In genomic region chrX:54223581-54223980, GRCh38 we compare ENCODE assay signal across 15 cellular contexts. TPM values are rescaled to one million over a fixed set of nuclear protein-coding genes. Genes with fewer than 3 reads are reported as not detected.
DNase-seq lines count a peak whose midpoint lies in the region; ATAC-seq and TF ChIP-seq lines count a peak whose summit lies in the region.
"Had no signal": no experiment of that assay in that cellular context is flagged by ENCODE, and none has a peak within 500 bp of the region (broad histone marks: within the 10 kb centered on the region; RNA-seq: fewer than 3 reads in every experiment).

No MANE protein-coding gene starts in this region.

- POLR2A ChIA-PET in A673 (lab: Charles Lee; ENCODE audit: low non-redundant PET) (no interaction called here), HEK293 (lab: Yijun Ruan, JAX) (no interaction called here)
- POLR2A ChIA-PET in activated CD8-positive, alpha-beta T cell treated with anti-CD3 and anti-CD28 coated beads, Interleukin-2, amount 10 ng/mL, durations not matched to agents 7 days and 5 days (lab: Charles Lee), result no interaction called here

- DNase-seq in A673 (ENCODE audit: low spot score), result peak; percentile 2
- peak; percentile 2 to 14 for DNase-seq in SJCRH30
- peak; percentile 36 for DNase-seq in mesendoderm
- no peak for DNase-seq in mesenchymal stem cell
- no peak for DNase-seq in activated CD8-positive, alpha-beta T cell treated with anti-CD3 and anti-CD28 coated beads, Interleukin-2, amount 10 ng/mL, durations not matched to agents 7 days and 5 days
- no peak for DNase-seq in stimulated activated CD4-positive, alpha-beta T cell treated with anti-CD3 and anti-CD28 coated beads, Interleukin-4, amount 100 ng/mL, for 24 hours
- no peak for DNase-seq in DMS 273 treated with DMSO at 0.1 percent for 48 hours (lab: John Stamatoyannopoulos, UW)
- DNase-seq: AML-193; CD8-positive, alpha-beta memory T cell; GM23248 had no signal

- H4K91ac ChIP-seq in mesenchymal stem cell (ENCODE audit: low read length), result no peak overlapping the region

- TF ChIP-seq CTCF in A673 (conservative IDR thresholded peaks at IDR 0.05; ENCODE audit: low read depth, low read length) (no peak), HEK293 (tag by site-specific recombination; IDR thresholded peaks at IDR 0.05) (no peak)

- H3K27ac ChIP-seq in A673 (ENCODE audit: low read depth, low read length, poor library complexity, severe bottlenecking) (no peak overlapping the region), HEK293 (ENCODE audit: extremely low read depth, low read depth, low read length) (no peak overlapping the region), SJCRH30 (no peak overlapping the region), mesendoderm (ENCODE audit: low read depth, low read length) (no peak overlapping the region), mesenchymal stem cell (ENCODE audit: low read length, poor library complexity, severe bottlenecking) (no peak overlapping the region)
- H3K27ac ChIP-seq: 22Rv1, BLaER1, GM23248 had no signal

- no peaks in the 10 kb centered on the region for H3K4me1 Mint-ChIP-seq in activated CD8-positive, alpha-beta T cell treated with anti-CD3 and anti-CD28 coated beads, Interleukin-2, amount 10 ng/mL, durations not matched to agents 7 days and 5 days (ENCODE audit: low read depth)
- H3K4me1 Mint-ChIP-seq: CD8-positive, alpha-beta memory T cell had no signal

- CTCF ChIA-PET in A673 (lab: Charles Lee), result no interaction called here
- CTCF ChIA-PET in HEK293 (lab: Yijun Ruan, JAX), result interaction anchor here (0.6 kb wide), 1 partner anchor 67 kb away, joined by 3 read pairs; no protein-coding TSS in a partner anchor
- CTCF ChIA-PET in activated CD8-positive, alpha-beta T cell treated with anti-CD3 and anti-CD28 coated beads, Interleukin-2, amount 10 ng/mL, durations not matched to agents 7 days and 5 days (lab: Charles Lee), result no interaction called here

- H3K14ac ChIP-seq in mesenchymal stem cell (ENCODE audit: low read length in 2 of 2), result no peak overlapping the region

- intact Hi-C loops in A673 (cut with micrococcal nuclease; ENCODE audit: unreplicated experiment), result no loop called here

- H2BK12ac ChIP-seq in mesenchymal stem cell (ENCODE audit: low read length in 2 of 2), result no peak overlapping the region

- no peak overlapping the region for H2BK5ac ChIP-seq in mesendoderm (ENCODE audit: low read length)
- no peak overlapping the region for H2BK5ac ChIP-seq in mesenchymal stem cell (ENCODE audit: low read depth, low read length, poor library complexity, severe bottlenecking)

- no peak overlapping the region for H3K56ac ChIP-seq in mesendoderm (ENCODE audit: low read length)

- H3K27ac Mint-ChIP-seq in activated CD8-positive, alpha-beta T cell treated with anti-CD3 and anti-CD28 coated beads, Interleukin-2, amount 10 ng/mL, durations not matched to agents 7 days and 5 days, result no peak overlapping the region

- no peaks in the 10 kb centered on the region for H3K36me3 ChIP-seq in A673 (ENCODE audit: insufficient read depth, low read length, poor library complexity, severe bottlenecking)
- H3K36me3 ChIP-seq in HEK293 (ENCODE audit: control insufficient read depth in 2 of 2, insufficient read depth in 1 of 2, low read length in 2 of 2), result no peaks in the 10 kb centered on the region; a peak in 1 of 3 replicates
- H3K36me3 ChIP-seq in SJCRH30, result no peaks in the 10 kb centered on the region
- H3K36me3 ChIP-seq in mesendoderm (ENCODE audit: control insufficient read depth, insufficient read depth, low read length), result no peaks in the 10 kb centered on the region
- no peaks in the 10 kb centered on the region for H3K36me3 ChIP-seq in mesenchymal stem cell (ENCODE audit: control insufficient read depth in 1 of 2, insufficient read depth in 2 of 2, low read depth in 1 of 2, low read length in 2 of 2)
- H3K36me3 ChIP-seq: BLaER1 had no signal

- no peak overlapping the region for H2AFZ ChIP-seq in mesenchymal stem cell (ENCODE audit: low read depth, low read length)
- H2AFZ ChIP-seq: GM23248 had no signal

- H3K27me3 Mint-ChIP-seq in activated CD8-positive, alpha-beta T cell treated with anti-CD3 and anti-CD28 coated beads, Interleukin-2, amount 10 ng/mL, durations not matched to agents 7 days and 5 days (ENCODE audit: low read depth), result no peaks in the 10 kb centered on the region

- H4K8ac ChIP-seq in mesendoderm (ENCODE audit: low read depth, low read length) (no peak overlapping the region), mesenchymal stem cell (ENCODE audit: low read length) (no peak overlapping the region)

- H3K27me3 ChIP-seq in A673 (replicated peaks; ENCODE audit: insufficient read depth, low read depth, low read length, poor library complexity) (no peaks in the 10 kb centered on the region), SJCRH30 (no peaks in the 10 kb centered on the region), mesendoderm (ENCODE audit: insufficient read depth, low read length, poor library complexity) (no peaks in the 10 kb centered on the region), mesenchymal stem cell (ENCODE audit: control insufficient read depth in 1 of 2, insufficient read depth in 1 of 2, low read length in 2 of 2) (no peaks in the 10 kb centered on the region)

- H2AK5ac ChIP-seq in mesendoderm (ENCODE audit: low read length) (no peak overlapping the region), mesenchymal stem cell (ENCODE audit: low read length, severe bottlenecking) (no peak overlapping the region)

- H3K23ac ChIP-seq in mesendoderm (ENCODE audit: low read length) (no peak overlapping the region), mesenchymal stem cell (ENCODE audit: low read length in 2 of 2) (no peak overlapping the region)

- H3K4me1 ChIP-seq in A673 (ENCODE audit: insufficient read depth, low read length, poor library complexity, severe bottlenecking) (no peaks in the 10 kb centered on the region), HEK293 (ENCODE audit: control insufficient read depth, insufficient read depth, low read length) (no peaks in the 10 kb centered on the region), SJCRH30 (no peaks in the 10 kb centered on the region), mesendoderm (ENCODE audit: control insufficient read depth, low read depth, low read length) (no peaks in the 10 kb centered on the region), mesenchymal stem cell (ENCODE audit: control insufficient read depth, insufficient read depth, low read depth, low read length) (no peaks in the 10 kb centered on the region)
- H3K4me1 ChIP-seq: BLaER1 had no signal

- H3K9ac ChIP-seq in mesendoderm (ENCODE audit: low read length) (no peak overlapping the region), mesenchymal stem cell (ENCODE audit: low read length) (no peak overlapping the region)
- H3K9ac ChIP-seq: BLaER1, GM23248 had no signal

- H3K79me1 ChIP-seq in mesendoderm (ENCODE audit: low read length), result no peaks in the 10 kb centered on the region
- H3K79me1 ChIP-seq in mesenchymal stem cell (replicated peaks; ENCODE audit: low read length, poor library complexity, severe bottlenecking), result no peaks in the 10 kb centered on the region

- H3K4ac ChIP-seq in mesendoderm (ENCODE audit: low read depth, low read length) (no peak overlapping the region), mesenchymal stem cell (ENCODE audit: low read depth in 1 of 2, low read length in 2 of 2) (no peak overlapping the region)

- WGBS in mesendoderm (ENCODE audit: extremely low coverage, insufficient coverage, low lambda C conversion rate), result no CpG with 5 or more reads among the region's 2 CpGs
- WGBS in mesenchymal stem cell, result 92% methylated on average over 2 of the region's 2 CpGs

- no peak overlapping the region for H2BK120ac ChIP-seq in mesendoderm (ENCODE audit: low read depth, low read length)
- no peak overlapping the region for H2BK120ac ChIP-seq in mesenchymal stem cell (ENCODE audit: low read depth, low read length)

- no TSS peak for BruUV-seq in A673 (replicated peaks; lab: Mats Ljungman, UMichigan)

- H3K18ac ChIP-seq in mesendoderm (ENCODE audit: low read length), result no peak overlapping the region
- no peak overlapping the region for H3K18ac ChIP-seq in mesenchymal stem cell (ENCODE audit: low read depth in 1 of 2, low read length in 2 of 2)

- H3K4me3 ChIP-seq in A673 (ENCODE audit: low read depth, low read length, poor library complexity, severe bottlenecking), result no peak overlapping the region
- no peak overlapping the region for H3K4me3 ChIP-seq in HEK293 (ENCODE audit: low read depth, low read length)
- no peak overlapping the region for H3K4me3 ChIP-seq in SJCRH30
- no peak overlapping the region for H3K4me3 ChIP-seq in mesendoderm (ENCODE audit: low read length)
- H3K4me3 ChIP-seq in mesenchymal stem cell (ENCODE audit: insufficient read depth in 1 of 2, low read depth in 1 of 2, low read length in 2 of 2), result no peak overlapping the region
- H3K4me3 ChIP-seq: BLaER1, GM12878, GM23248 had no signal

- no peak overlapping the region for H4K5ac ChIP-seq in mesendoderm (ENCODE audit: low read length)

- H3K79me2 ChIP-seq in mesendoderm (ENCODE audit: control insufficient read depth, insufficient read depth, low read length), result no peaks in the 10 kb centered on the region

- H3K36me3 Mint-ChIP-seq in activated CD8-positive, alpha-beta T cell treated with anti-CD3 and anti-CD28 coated beads, Interleukin-2, amount 10 ng/mL, durations not matched to agents 7 days and 5 days (ENCODE audit: low read depth), result no peaks in the 10 kb centered on the region
- H3K36me3 Mint-ChIP-seq: CD8-positive, alpha-beta memory T cell had no signal

- no peak overlapping the region for H3K4me3 Mint-ChIP-seq in activated CD8-positive, alpha-beta T cell treated with anti-CD3 and anti-CD28 coated beads, Interleukin-2, amount 10 ng/mL, durations not matched to agents 7 days and 5 days
- H3K4me3 Mint-ChIP-seq: CD8-positive, alpha-beta memory T cell had no signal

- ATAC-seq in activated CD8-positive, alpha-beta T cell treated with anti-CD3 and anti-CD28 coated beads, Interleukin-2, amount 10 ng/mL, durations not matched to agents 7 days and 5 days, result no peak
- ATAC-seq: GM12878, HepG2 had no signal

- no peak overlapping the region for H2BK15ac ChIP-seq in mesendoderm (replicated peaks; ENCODE audit: low read depth)
- no peak overlapping the region for H2BK15ac ChIP-seq in mesenchymal stem cell (ENCODE audit: low read depth, poor library complexity, severe bottlenecking)

- H3K4me2 ChIP-seq in mesendoderm (ENCODE audit: low read length) (no peak overlapping the region), mesenchymal stem cell (ENCODE audit: low read length, poor library complexity, severe bottlenecking) (no peak overlapping the region)
- H3K4me2 ChIP-seq: BLaER1 had no signal

- H3K9me3 ChIP-seq in A673 (ENCODE audit: low read depth, low read length, poor library complexity, severe bottlenecking), result no peaks in the 10 kb centered on the region
- no peaks in the 10 kb centered on the region for H3K9me3 ChIP-seq in HEK293 (ENCODE audit: control insufficient read depth, insufficient read depth, low read depth, low read length)
- no peaks in the 10 kb centered on the region for H3K9me3 ChIP-seq in SJCRH30 (replicated peaks)
- H3K9me3 ChIP-seq in mesenchymal stem cell (ENCODE audit: control insufficient read depth, low read length), result no peaks in the 10 kb centered on the region
- H3K9me3 ChIP-seq: BLaER1 had no signal

- H3K9me3 Mint-ChIP-seq in activated CD8-positive, alpha-beta T cell treated with anti-CD3 and anti-CD28 coated beads, Interleukin-2, amount 10 ng/mL, durations not matched to agents 7 days and 5 days (ENCODE audit: insufficient read depth), result no peaks in the 10 kb centered on the region
- H3K9me3 Mint-ChIP-seq: CD8-positive, alpha-beta memory T cell had no signal

RNA-seq across cellular contexts. Expression of gene FAM120C, which starts 40.5 kb away (rescaled TPM):
- 17.4 and 21.8 TPM in 2 replicates for total RNA-seq in A673 (2021)
- 4.2 and 4.6 TPM in 2 replicates for total RNA-seq in SJCRH30 (2014; rRNA removed; shearing (Covaris generic))
- polyA plus RNA-seq in mesendoderm (2013, experiment 1 of 2), result 4.2 TPM
- 3.9 TPM for polyA plus RNA-seq in mesendoderm (2013, experiment 2 of 2)
- 2.6 TPM for polyA plus RNA-seq in mesenchymal stem cell (2013, experiment 1 of 2)
- polyA plus RNA-seq in mesenchymal stem cell (2013, experiment 2 of 2), result 2.7 TPM
- 10 to 100 TPM; 10.1 to 10.3 TPM for total RNA-seq in activated CD8-positive, alpha-beta T cell treated with anti-CD3 and anti-CD28 coated beads, Interleukin-2, amount 10 ng/mL, durations not matched to agents 7 days and 5 days

Comparison
In these comparisons a context has a peak if more than half of its experiments do, and no peak if none do; other contexts are left out.
1. DNase-seq: peak in A673 (single experiment), SJCRH30 (2 of 2) and mesendoderm (single experiment); none in mesenchymal stem cell (single experiment), activated CD8-positive, alpha-beta T cell treated with anti-CD3 and anti-CD28 coated beads, Interleukin-2, amount 10 ng/mL, durations not matched to agents 7 days and 5 days (single experiment), stimulated activated CD4-positive, alpha-beta T cell treated with anti-CD3 and anti-CD28 coated beads, Interleukin-4, amount 100 ng/mL, for 24 hours (single experiment) and DMS 273 treated with DMSO at 0.1 percent for 48 hours (single experiment).